Comparison of ENCODE assay signal across 7 cellular contexts in the genomic region with DNA sequence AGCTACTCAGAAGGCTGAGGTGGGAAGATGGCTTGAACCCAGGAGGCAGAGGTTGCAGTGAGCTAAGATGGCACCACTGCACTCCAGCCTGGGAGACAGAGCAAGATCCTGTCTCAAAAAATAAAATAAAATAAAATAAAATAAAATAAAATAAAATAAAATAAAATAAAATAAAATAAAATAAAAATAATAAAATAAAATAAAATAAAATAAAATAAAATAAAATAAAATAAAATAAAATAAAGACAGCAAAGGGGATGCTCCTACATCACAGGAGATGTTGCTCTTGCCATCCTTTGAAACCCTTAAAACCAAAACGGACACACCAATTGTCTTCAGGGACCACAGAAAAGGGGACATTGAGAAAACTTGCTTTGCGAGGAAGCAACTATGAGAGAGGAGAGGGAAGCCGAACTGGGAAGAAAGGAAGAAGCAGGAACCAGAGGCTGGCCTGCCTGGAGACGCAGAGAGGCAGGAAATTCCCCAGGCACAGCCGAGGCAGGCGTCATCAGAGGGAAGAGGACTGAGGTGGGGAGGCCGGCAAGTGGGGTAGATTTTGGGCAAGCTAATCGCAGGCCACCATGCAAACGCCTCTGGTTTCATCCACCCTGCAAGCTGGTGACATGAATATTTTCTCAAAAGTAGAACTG.
DNase-seq lines count a peak whose midpoint lies in the region; ATAC-seq, FAIRE-seq and TF ChIP-seq lines count a peak whose summit lies in the region.
"Not testable (repeated sequence)": the region's sequence is repeated elsewhere in the genome, so short reads cannot be mapped to it uniquely, and the experiment has no call there.

No MANE protein-coding gene starts in this region.

- not testable (repeated sequence) for TF ChIP-seq EP300 in K562 (IDR thresholded peaks at IDR 0.05; ENCODE audit: low read length)

- H4K8ac ChIP-seq in IMR-90 (ENCODE audit: low read depth in 2 of 2, low read length in 2 of 2), result peak overlapping the region in 1 of 2 experiments; percentile 75; a peak in 1 of 4 replicates

- H3K36me3 Mint-ChIP-seq in nephron (ENCODE audit: low read depth), result not testable (repeated sequence)

- intact Hi-C loops in IMR-90 (cut with micrococcal nuclease); K562 (cut with micrococcal nuclease): not testable (repeated sequence)
- intact Hi-C loops in endothelial cell of umbilical vein (cut with micrococcal nuclease), result loop anchor here (10.0 kb wide), 1 partner anchor 96 kb away; no protein-coding TSS in a partner anchor

- not testable (repeated sequence) for H3K4me3 ChIP-seq in H7 (ENCODE audit: insufficient read depth, low read depth, low read length); IMR-90 (ENCODE audit: insufficient read depth, low read depth, low read length); K562; endothelial cell of umbilical vein (replicated peaks in 1 of 3; ENCODE audit: insufficient read depth in 1 of 3, low read depth in 1 of 3, low read length in 3 of 3); iPS-20b (ENCODE audit: low read length); osteoblast (ENCODE audit: insufficient read depth, low read length)

- TF ChIP-seq RAD21 in IMR-90 (IDR thresholded peaks at IDR 0.05; ENCODE audit: low read length); K562 (CRISPR knock-in tag; conservative IDR thresholded peaks at IDR 0.05 in 1 of 2, IDR thresholded peaks at IDR 0.05 in 1 of 2): not testable (repeated sequence)

- CTCF ChIA-PET in IMR-90 (lab: Yijun Ruan, JAX), result interaction anchor here (0.6 kb wide), 1 partner anchor 27 kb away, joined by 4 read pairs; no protein-coding TSS in a partner anchor
- CTCF ChIA-PET in K562 (lab: Yijun Ruan, JAX; ENCODE audit: low intra/inter-chr PET ratio); endothelial cell of umbilical vein (lab: Charles Lee): not testable (repeated sequence)

- not testable (repeated sequence) for H3K4me3 Mint-ChIP-seq in nephron

- not testable (repeated sequence) for H3K23ac ChIP-seq in IMR-90 (ENCODE audit: low read depth, low read length)

- peak overlapping the region; percentile 3 for H2AK9ac ChIP-seq in IMR-90 (replicated peaks; ENCODE audit: low read depth, low read length, poor library complexity)

- H2AFZ ChIP-seq in IMR-90 (replicated peaks; ENCODE audit: low read length, poor library complexity) (peak overlapping the region; percentile 68), K562 (ENCODE audit: low read depth, low read length) (peak overlapping the region; percentile 24; the same call in 1 of the 2 replicates), endothelial cell of umbilical vein (ENCODE audit: low read depth, low read length) (peak overlapping the region; percentile 54), osteoblast (ENCODE audit: low read length) (peak overlapping the region; percentile 11)

- not testable (repeated sequence) for H3K9me1 ChIP-seq in IMR-90 (ENCODE audit: insufficient read depth, low read length); K562 (ENCODE audit: control insufficient read depth, insufficient read depth, low read length); endothelial cell of umbilical vein (replicated peaks; ENCODE audit: control insufficient read depth, extremely low read depth, insufficient read depth, low read length)

- H2BK20ac ChIP-seq in IMR-90 (ENCODE audit: low read depth, low read length), result peak overlapping the region; percentile 42; the same call in 1 of the 2 replicates

- not testable (repeated sequence) for H3K4me2 ChIP-seq in IMR-90 (ENCODE audit: low read depth, low read length); K562 (ENCODE audit: insufficient read depth, low read length); endothelial cell of umbilical vein (ENCODE audit: insufficient read depth, low read length); osteoblast (ENCODE audit: insufficient read depth, low read length)

- not testable (repeated sequence) for H2BK5ac ChIP-seq in IMR-90 (ENCODE audit: low read depth, low read length, poor library complexity, severe bottlenecking)

- not testable (repeated sequence) for H3K79me2 ChIP-seq in K562 (ENCODE audit: control insufficient read depth, insufficient read depth, low read length); endothelial cell of umbilical vein (ENCODE audit: control insufficient read depth, insufficient read depth, low read length); osteoblast (ENCODE audit: insufficient read depth, low read length)

- TF ChIP-seq CTCF in IMR-90 (conservative IDR thresholded peaks at IDR 0.05; ENCODE audit: low read depth, low read length); K562 (IDR thresholded peaks at IDR 0.05 in 2 of 3, conservative IDR thresholded peaks at IDR 0.05 in 1 of 3; ENCODE audit: insufficient read depth in 2 of 3, low read depth in 1 of 3, low read length in 3 of 3); endothelial cell of umbilical vein (IDR thresholded peaks at IDR 0.05; ENCODE audit: extremely low read depth in 1 of 2, insufficient read depth in 1 of 2, low read depth in 1 of 2, low read length in 2 of 2); nephron (IDR thresholded peaks at IDR 0.05; ENCODE audit: unreplicated experiment in 3 of 3); osteoblast (IDR thresholded peaks at IDR 0.05; ENCODE audit: extremely low read depth, low read depth, low read length): not testable (repeated sequence)

- in situ Hi-C loops in IMR-90 (cut with MboI; ENCODE audit: low sequenced_read_pairs); K562 (cut with MboI): not testable (repeated sequence)

- H3K27ac ChIP-seq in IMR-90 (ENCODE audit: insufficient read depth, low read length); K562 (ENCODE audit: extremely low read depth, low read depth, low read length); endothelial cell of umbilical vein (ENCODE audit: insufficient read depth, low read depth, low read length); osteoblast (ENCODE audit: low read depth, low read length): not testable (repeated sequence)
- peak overlapping the region; percentile 54 for H3K27ac ChIP-seq in iPS-20b (ENCODE audit: low read length)

- H3K36me3 ChIP-seq in H7 (replicated peaks; ENCODE audit: control insufficient read depth, insufficient read depth, low read length); IMR-90 (ENCODE audit: control insufficient read depth, insufficient read depth, low read length); K562 (ENCODE audit: control insufficient read depth, insufficient read depth, low read length); endothelial cell of umbilical vein (ENCODE audit: control insufficient read depth in 2 of 2, extremely low read depth in 1 of 2, insufficient read depth in 2 of 2, low read length in 2 of 2); iPS-20b (ENCODE audit: insufficient read depth, low read depth, low read length); osteoblast (ENCODE audit: insufficient read depth, low read length): not testable (repeated sequence)

- not testable (repeated sequence) for H3K4me1 ChIP-seq in IMR-90 (ENCODE audit: control insufficient read depth, insufficient read depth, low read length); K562 (replicated peaks in 1 of 2; ENCODE audit: control insufficient read depth in 2 of 2, insufficient read depth in 2 of 2, low read length in 2 of 2); endothelial cell of umbilical vein (ENCODE audit: control insufficient read depth, extremely low read depth, insufficient read depth, low read length); iPS-20b (ENCODE audit: insufficient read depth, low read length); osteoblast (ENCODE audit: insufficient read depth, low read length)

- H4K91ac ChIP-seq in IMR-90 (ENCODE audit: insufficient read depth, low read depth, low read length), result not testable (repeated sequence)

- H3K4ac ChIP-seq in IMR-90 (ENCODE audit: low read depth, low read length), result 0 out of 2 replicates have a peak overlapping the region, but pooled peaks have one; percentile 43

- not testable (repeated sequence) for TF ChIP-seq POLR2A in IMR-90 (IDR thresholded peaks at IDR 0.05; ENCODE audit: low read depth, low read length); K562 (conservative IDR thresholded peaks at IDR 0.05); endothelial cell of umbilical vein (IDR thresholded peaks at IDR 0.05; ENCODE audit: low read depth, low read length)

- WGBS in IMR-90 (ENCODE audit: extremely low coverage in 2 of 2, insufficient read length in 1 of 2), 2 experiments, result 47% methylated on average over 3 of the region's 9 CpGs; no CpG with 5 or more reads in 1 of the 2 experiments
- WGBS in K562 (ENCODE audit: insufficient coverage, low coverage, missing lambda C conversion rate), result 51% methylated on average over 7 of the region's 9 CpGs

- H4K5ac ChIP-seq in IMR-90 (ENCODE audit: low read depth, low read length), result not testable (repeated sequence)

- BruUV-seq in IMR-90 (replicated peaks; lab: Mats Ljungman, UMichigan); K562 (replicated peaks; lab: Mats Ljungman, UMichigan); endothelial cell of umbilical vein (replicated peaks; lab: Mats Ljungman, UMichigan): not testable (repeated sequence)

- H3K79me1 ChIP-seq in IMR-90 (ENCODE audit: low read depth in 1 of 2, low read length in 2 of 2), result not testable (repeated sequence)

- H3K9ac ChIP-seq in IMR-90 (ENCODE audit: low read depth, low read length); K562 (ENCODE audit: insufficient read depth in 1 of 2, low read depth in 2 of 2, low read length in 2 of 2); endothelial cell of umbilical vein (replicated peaks; ENCODE audit: extremely low read depth, insufficient read depth, low read length): not testable (repeated sequence)
- H3K9ac ChIP-seq in iPS-20b (ENCODE audit: low read depth, low read length), result peak overlapping the region; percentile 34; the same call in 1 of the 2 replicates

- H2BK120ac ChIP-seq in IMR-90 (ENCODE audit: low read depth, low read length), result peak overlapping the region; percentile 64; the same call in 1 of the 2 replicates

- DNase-seq in H7, result peak; percentile 29
- not testable (repeated sequence) for DNase-seq in IMR-90; K562 (ENCODE audit: extremely low read depth in 1 of 4, low spot score in 3 of 4); endothelial cell of umbilical vein (ENCODE audit: low read depth, low spot score); osteoblast (ENCODE audit: insufficient read length, low spot score, missing footprints)

- POLR2A ChIA-PET in IMR-90 (lab: Charles Lee; ENCODE audit: unreplicated experiment); K562 (lab: Yijun Ruan, JAX): not testable (repeated sequence)
- POLR2A ChIA-PET in endothelial cell of umbilical vein (lab: Charles Lee), result interaction anchor here (1.3 kb wide), 1 partner anchor 8 kb away, joined by 3 read pairs; no protein-coding TSS in a partner anchor

- not testable (repeated sequence) for H2BK15ac ChIP-seq in IMR-90 (ENCODE audit: low read depth, low read length)

- peak overlapping the region; percentile 76; the same call in 1 of the 2 replicates for H3K14ac ChIP-seq in IMR-90 (replicated peaks; ENCODE audit: low read depth, low read length)

- ATAC-seq in IMR-90 (ENCODE audit: low read depth); K562: not testable (repeated sequence)

- not testable (repeated sequence) for H3K27me3 ChIP-seq in H7 (ENCODE audit: control insufficient read depth, insufficient read depth, low read length); IMR-90 (ENCODE audit: control insufficient read depth, insufficient read depth, low read length); K562 (ENCODE audit: control insufficient read depth in 2 of 2, insufficient read depth in 2 of 2, low read length in 2 of 2); endothelial cell of umbilical vein (ENCODE audit: control insufficient read depth in 2 of 2, insufficient read depth in 2 of 2, low read length in 2 of 2); iPS-20b (ENCODE audit: insufficient read depth, low read length); osteoblast (ENCODE audit: insufficient read depth, low read length)

- not testable (repeated sequence) for FAIRE-seq in K562 (lab: Jason Lieb, UNC); endothelial cell of umbilical vein (lab: Jason Lieb, UNC)

- dilution Hi-C loops in IMR-90 (cut with HindIII; ENCODE audit: low sequenced_read_pairs, unreplicated experiment); endothelial cell of umbilical vein (cut with MboI; ENCODE audit: extremely low pct_ligation_motif_present, low sequenced_read_pairs): not testable (repeated sequence)

- not testable (repeated sequence) for H3K9me3 ChIP-seq in IMR-90 (ENCODE audit: control insufficient read depth, insufficient read depth, low read length); K562 (replicated peaks; ENCODE audit: control insufficient read depth, insufficient read depth, low read depth, low read length); endothelial cell of umbilical vein (replicated peaks; ENCODE audit: control insufficient read depth, insufficient read depth, low read length); iPS-20b (ENCODE audit: insufficient read depth, low read depth, low read length); osteoblast (ENCODE audit: low read depth, low read length)

- peaks cover 11% of the 10 kb centered on the region for H3K4me1 Mint-ChIP-seq in nephron

- H3K27ac Mint-ChIP-seq in nephron, result peak overlapping the region; percentile 29 to 71 (median 69)

- H4K20me1 ChIP-seq in IMR-90 (ENCODE audit: insufficient read depth, low read length); K562 (replicated peaks; ENCODE audit: control insufficient read depth, insufficient read depth, low read length); endothelial cell of umbilical vein (replicated peaks; ENCODE audit: control insufficient read depth, extremely low read depth, insufficient read depth, low read length); osteoblast (ENCODE audit: insufficient read depth, low read length): not testable (repeated sequence)

- not testable (repeated sequence) for H3K9me3 Mint-ChIP-seq in nephron

- not testable (repeated sequence) for H3K18ac ChIP-seq in IMR-90 (ENCODE audit: low read depth, low read length)

- H2AK5ac ChIP-seq in IMR-90 (ENCODE audit: low read depth, low read length), result not testable (repeated sequence)

- not testable (repeated sequence) for H3K56ac ChIP-seq in IMR-90 (ENCODE audit: extremely low read depth, insufficient read depth, low read length)

- H3K27me3 Mint-ChIP-seq in nephron (ENCODE audit: low read depth), result not testable (repeated sequence)

Comparison
In these comparisons a context has a peak if more than half of its experiments do, and no peak if none do; other contexts are left out.
1. H2AFZ ChIP-seq: peak in every context shown above with its lines; median percentile 68 in IMR-90; 54 in endothelial cell of umbilical vein; 24 in K562; 11 in osteoblast.